34 cellular contexts compared by ENCODE assay signal in the genomic region with DNA sequence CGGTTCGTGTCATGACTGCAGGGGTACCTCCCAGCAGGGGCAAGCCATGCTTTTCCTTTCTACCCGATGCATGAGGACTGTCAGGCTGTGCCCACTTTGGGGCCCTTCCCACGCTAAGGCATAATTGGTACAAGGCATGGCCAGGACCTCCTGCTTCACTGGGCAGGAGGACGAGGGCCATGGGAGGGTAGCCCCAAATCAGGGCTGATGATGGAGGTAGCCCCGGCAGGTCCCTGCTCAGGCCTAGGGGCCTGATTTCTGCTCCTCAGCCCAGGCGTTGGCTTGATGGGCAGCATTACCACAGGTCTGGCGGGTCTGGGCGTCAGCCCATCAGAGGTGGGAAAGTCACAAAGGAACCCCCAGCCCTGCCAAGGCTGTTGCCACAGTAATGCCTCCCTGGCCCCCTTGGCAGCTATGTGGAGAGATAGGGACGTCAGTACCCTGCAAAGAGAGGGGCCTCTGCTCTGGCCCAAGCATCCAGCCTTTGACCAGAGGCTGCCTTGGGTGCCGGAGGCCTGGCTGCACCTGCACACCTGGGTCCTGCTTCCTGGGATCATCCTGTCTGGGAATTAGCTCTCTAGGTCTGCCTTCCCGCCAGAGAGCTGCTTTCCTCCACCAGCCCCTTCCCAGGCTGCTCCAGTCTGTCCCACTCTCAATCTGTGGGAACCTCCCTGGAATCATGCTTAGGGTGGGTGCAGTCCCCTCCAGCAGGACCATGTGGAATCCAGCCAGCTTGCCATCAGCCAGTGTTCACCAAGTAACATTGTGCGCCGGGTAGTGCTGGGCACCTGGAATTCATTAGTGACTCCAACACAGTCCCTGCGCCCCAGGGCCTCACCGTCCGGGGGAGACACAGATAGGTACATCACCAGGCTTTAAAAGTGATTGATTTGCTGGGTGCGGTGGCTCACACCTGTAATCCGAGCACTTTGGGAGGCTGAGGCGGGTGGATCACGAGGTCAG. TPM values are rescaled to one million over a fixed set of nuclear protein-coding genes. Genes with fewer than 3 reads are reported as not detected.
"Had no signal": no experiment of that assay in that cellular context is flagged by ENCODE, and none has a peak within 500 bp of the region (broad histone marks: within the 10 kb centered on the region; RNA-seq: fewer than 3 reads in every experiment).

No MANE protein-coding gene starts in this region.

- H3K36me3 ChIP-seq: brain microvascular endothelial cell, WERI-Rb-1 had no signal

- H3K9me3 ChIP-seq: esophagus squamous epithelium, gastroesophageal sphincter had no signal

- H3K4me3 ChIP-seq: esophagus squamous epithelium, gastroesophageal sphincter had no signal

- H3K27ac ChIP-seq: brain microvascular endothelial cell, epithelial cell of prostate, esophagus squamous epithelium, gastroesophageal sphincter, WERI-Rb-1 had no signal

- ATAC-seq: activated CD4-positive, CD25-positive, alpha-beta regulatory T cell treated with anti-CD3 and anti-CD28 coated beads, Interleukin-2, amount 50 U/mL, for 24 hours; activated CD8-positive, alpha-beta T cell treated with anti-CD3 and anti-CD28 coated beads for 36 hours; activated T-cell treated with anti-CD3 and anti-CD28 coated beads, Interleukin-2, amount 50 U/mL, for 4 hours; activated T-helper 17 cell treated with anti-CD3 and anti-CD28 coated beads, Interleukin-2, amount 50 U/mL, for 72 hours; effector memory CD8-positive, alpha-beta T cell; gastroesophageal sphincter; T-helper 17 cell had no signal

- DNase-seq: activated B cell treated with CpG ODN at 0.5 μM for 24 hours; activated CD4-positive, alpha-beta T cell treated with anti-CD3 and anti-CD28 coated beads for 48 hours; activated CD4-positive, alpha-beta T cell treated with anti-CD3 and anti-CD28 coated beads, Interleukin-2, amount 50 U/mL, for 1 hour; activated CD4-positive, alpha-beta T cell treated with anti-CD3 and anti-CD28 coated beads, Interleukin-2, amount 50 U/mL, for 48 hours; activated CD8-positive, alpha-beta memory T cell treated with anti-CD3 and anti-CD28 coated beads for 24 hours; activated CD8-positive, alpha-beta T cell treated with anti-CD3 and anti-CD28 coated beads for 36 hours; activated effector memory CD4-positive, alpha-beta T cell treated with Interleukin-2 at 50 U/mL for 16 hours; activated gamma-delta T cell treated with Interleukin-2 at 50 U/mL for 16 hours; activated naive CD4-positive, alpha-beta T cell treated with anti-CD3 and anti-CD28 coated beads, Interleukin-2, amount 50 U/mL, for 16 hours; activated naive CD4-positive, alpha-beta T cell treated with Interleukin-2 at 50 U/mL for 16 hours; activated T-cell treated with anti-CD3 and anti-CD28 coated beads, Interleukin-2, amount 50 U/mL, for 4 hours; amniotic stem cell; anterior cingulate cortex; brain microvascular endothelial cell; cortex of kidney; dermis blood vessel endothelial cell; effector CD4-positive, alpha-beta T cell; effector memory CD8-positive, alpha-beta T cell; esophagus squamous epithelium; foreskin melanocyte; T-helper 1 cell; T-helper 17 cell; T1000; WERI-Rb-1 had no signal

- FAIRE-seq: astrocyte, bronchial epithelial cell had no signal

RNA-seq across cellular contexts. Expression of a gene that starts 32.2 kb away (rescaled TPM):
- total RNA-seq: activated B cell treated with CpG ODN at 0.5 μM for 24 hours; activated CD8-positive, alpha-beta T cell treated with anti-CD3 and anti-CD28 coated beads for 36 hours; activated T-cell treated with anti-CD3 and anti-CD28 coated beads, Interleukin-2, amount 50 U/mL, for 4 hours; activated T-helper 17 cell treated with anti-CD3 and anti-CD28 coated beads, Interleukin-2, amount 50 U/mL, for 72 hours; astrocyte; bronchial epithelial cell; cardiac septum; dermis blood vessel endothelial cell; esophagus squamous epithelium; fibroblast of lung; fibroblast of villous mesenchyme; gastroesophageal sphincter; T-helper 17 cell had no signal
- polyA plus RNA-seq: esophagus, fibroblast of lung had no signal

RNA-seq across cellular contexts. Expression of a gene that starts 32.3 kb away (rescaled TPM):
- total RNA-seq: activated B cell treated with CpG ODN at 0.5 μM for 24 hours; activated T-cell treated with anti-CD3 and anti-CD28 coated beads, Interleukin-2, amount 50 U/mL, for 4 hours; activated T-helper 17 cell treated with anti-CD3 and anti-CD28 coated beads, Interleukin-2, amount 50 U/mL, for 72 hours; bronchial epithelial cell; esophagus squamous epithelium; fibroblast of villous mesenchyme; gastroesophageal sphincter; T-helper 17 cell had no signal
- polyA plus RNA-seq: esophagus had no signal
